Comparison of ENCODE assay signal across 1 cellular context in genomic region chr5:170248635-170249227, GRCh38.
TF ChIP-seq lines count a peak whose summit lies in the region.

No MANE protein-coding gene starts in this region.

TF ChIP-seq in K562, 482 proteins besides CTCF, POLR2A, EP300 and RAD21 (continued from another document):
- TF ChIP-seq CHAMP1 (IDR thresholded peaks at IDR 0.05) = 0 out of 2 replicates have a peak, but pooled peaks have one; percentile 29
- TF ChIP-seq TRIM25 (IDR thresholded peaks at IDR 0.05; ENCODE audit: borderline replicate concordance) = no peak
- peak; percentile 47 for TF ChIP-seq MEIS2 (IDR thresholded peaks at IDR 0.05; ENCODE audit: partially characterized antibody)
- TF ChIP-seq ZNF384 (IDR thresholded peaks at IDR 0.05; ENCODE audit: low read depth, low read length) = peak; percentile 68
- peak; percentile 96 for TF ChIP-seq ARID1B (IDR thresholded peaks at IDR 0.05)
- 0 out of 2 replicates have a peak, but pooled peaks have one; percentile 37 for TF ChIP-seq MTA3 (IDR thresholded peaks at IDR 0.05; ENCODE audit: borderline replicate concordance)
- peak; percentile 60; the same call in 1 of the 2 replicates for TF ChIP-seq MYNN (IDR thresholded peaks at IDR 0.05)
- TF ChIP-seq MYNN (CRISPR knock-in tag; IDR thresholded peaks at IDR 0.05) = no peak
- peak; percentile 92 for TF ChIP-seq CBFA2T3 (IDR thresholded peaks at IDR 0.05)
- peak; percentile 49; the same call in 1 of the 2 replicates for TF ChIP-seq HDAC2 (IDR thresholded peaks at IDR 0.05)
- no peak for TF ChIP-seq BRCA1 (IDR thresholded peaks at IDR 0.05)
- TF ChIP-seq BRCA1 (CRISPR knock-in tag; IDR thresholded peaks at IDR 0.05) = no peak
- peak; percentile 92 for TF ChIP-seq TEAD4 (IDR thresholded peaks at IDR 0.05; ENCODE audit: low read length)
- no peak for TF ChIP-seq TEAD4 (CRISPR knock-in tag; IDR thresholded peaks at IDR 0.05; ENCODE audit: borderline replicate concordance)
- no peak for TF ChIP-seq ZBTB12 (CRISPR knock-in tag; IDR thresholded peaks at IDR 0.05)
- peak; percentile 48; the same call in 1 of the 2 replicates for TF ChIP-seq MAFG (tag; conservative IDR thresholded peaks at IDR 0.05)
- TF ChIP-seq SMARCA4 (IDR thresholded peaks at IDR 0.05) = peak; percentile 94
- TF ChIP-seq MED1 (CRISPR knock-in tag; IDR thresholded peaks at IDR 0.05; ENCODE audit: borderline replicate concordance) = no peak
- TF ChIP-seq ZNF134 (CRISPR knock-in tag; conservative IDR thresholded peaks at IDR 0.05) = peak; percentile 62
- TF ChIP-seq MTA1 (IDR thresholded peaks at IDR 0.05; ENCODE audit: borderline replicate concordance) = 0 out of 2 replicates have a peak, but pooled peaks have one; percentile 24
- TF ChIP-seq SREBF1 (IDR thresholded peaks at IDR 0.05; ENCODE audit: borderline replicate concordance, low read depth, low read length) = no peak
- TF ChIP-seq NFIX (CRISPR knock-in tag; IDR thresholded peaks at IDR 0.05; ENCODE audit: low read depth) = no peak
- no peak for TF ChIP-seq RBM22 (IDR thresholded peaks at IDR 0.05; ENCODE audit: low read depth, low read length, poor library complexity, severe bottlenecking)
- peak; percentile 88 for TF ChIP-seq JUND (IDR thresholded peaks at IDR 0.05; ENCODE audit: borderline replicate concordance, low read depth, low read length)
- peak; percentile 88; the same call in 2 of the 3 replicates for TF ChIP-seq JUND (tag; IDR thresholded peaks at IDR 0.05; ENCODE audit: borderline replicate concordance, low read depth, low read length)
- no peak for TF ChIP-seq NR4A1 (CRISPR knock-in tag; IDR thresholded peaks at IDR 0.05)
- peak; percentile 52; the same call in 1 of the 2 replicates for TF ChIP-seq NR4A1 (tag; IDR thresholded peaks at IDR 0.05)
- peak; percentile 67; the same call in 1 of the 2 replicates for TF ChIP-seq POLR2AphosphoS5 (IDR thresholded peaks at IDR 0.05; ENCODE audit: control insufficient read depth, insufficient read depth, low read depth, low read length)
- peak; percentile 77; the same call in 1 of the 2 replicates for TF ChIP-seq KLF16 (IDR thresholded peaks at IDR 0.05)
- peak; percentile 46; the same call in 1 of the 2 replicates for TF ChIP-seq CTBP1 (IDR thresholded peaks at IDR 0.05; ENCODE audit: borderline replicate concordance)
- TF ChIP-seq ARHGAP35 (IDR thresholded peaks at IDR 0.05; ENCODE audit: partially characterized antibody) = no peak
- 0 out of 2 replicates have a peak, but pooled peaks have one; percentile 37 for TF ChIP-seq JUN (IDR thresholded peaks at IDR 0.05; ENCODE audit: borderline replicate concordance, low read depth, low read length)
- TF ChIP-seq JUN (CRISPR knock-in tag; IDR thresholded peaks at IDR 0.05; ENCODE audit: borderline replicate concordance) = no peak
- TF ChIP-seq SMAD4 (CRISPR knock-in tag; conservative IDR thresholded peaks at IDR 0.05) = peak; percentile 55
- TF ChIP-seq ZNF253 (CRISPR knock-in tag; conservative IDR thresholded peaks at IDR 0.05) = no peak
TF ChIP-seq in K562: peak in this region for 51.
